In the genomic region with DNA sequence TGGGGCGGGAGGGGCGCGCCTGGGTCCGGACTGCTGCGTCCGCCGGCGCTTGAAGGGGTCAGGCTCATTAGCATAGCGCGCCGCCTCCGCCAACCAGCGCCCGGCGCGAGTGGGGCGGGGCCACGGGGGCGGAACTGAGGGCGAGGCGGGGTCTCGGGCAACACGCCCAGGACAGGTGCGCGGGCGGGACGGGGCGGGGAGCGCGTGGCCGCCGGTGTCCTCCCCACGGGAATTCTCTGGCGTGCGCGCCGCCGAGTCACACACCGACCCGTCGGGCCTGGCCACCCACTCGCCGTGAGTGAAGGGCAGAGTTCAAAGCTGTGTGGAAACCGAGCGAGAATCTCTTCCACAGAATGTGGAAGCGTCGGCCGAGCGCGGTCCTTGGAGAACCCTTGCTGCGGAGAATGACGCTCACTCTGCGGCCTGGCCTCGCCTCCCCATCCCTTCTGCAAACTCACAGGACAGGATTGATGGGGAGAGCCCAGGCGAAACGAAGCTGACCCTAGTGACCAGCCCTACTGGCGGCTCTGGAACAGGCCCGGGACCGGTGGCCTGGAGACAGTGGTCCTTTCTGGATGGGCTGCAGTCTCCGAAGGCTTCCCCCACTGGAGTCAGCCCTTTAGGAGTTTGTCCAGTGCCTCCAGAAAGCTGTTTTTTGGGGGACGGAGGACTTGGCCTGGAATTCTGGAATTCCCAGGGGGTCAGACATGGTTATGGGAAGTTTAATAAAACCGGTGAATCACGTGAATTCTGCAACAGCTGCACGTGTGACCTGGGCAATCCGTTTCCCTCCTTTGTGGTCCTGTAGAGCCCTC, we compare ENCODE assay signal across 8 cellular contexts. TPM values are rescaled to one million over a fixed set of nuclear protein-coding genes. Genes with fewer than 3 reads are reported as not detected.
DNase-seq lines count a peak whose midpoint lies in the region; ATAC-seq and TF ChIP-seq lines count a peak whose summit lies in the region.

A gene (minus strand): TSS at position 69 of the 815 bp plus-strand sequence. CDS start 101 bp downstream, outside the sequence.

- no peaks in the 10 kb centered on the region for H3K9me3 Mint-ChIP-seq in activated CD4-positive, alpha-beta T cell treated with anti-CD3 and anti-CD28 coated beads, Interleukin-2, amount 10 ng/mL, durations not matched to agents 7 days and 5 days

- ATAC-seq in GM18511 (IDR thresholded peaks at IDR 0.05; ENCODE audit: unreplicated experiment) (peak; percentile 73), HG03095 (IDR thresholded peaks at IDR 0.05; ENCODE audit: unreplicated experiment) (peak; percentile 61)

- H3K27ac ChIP-seq in dorsolateral prefrontal cortex: peak within 1 kb of the TSS in 28 of 59 donors; percentile 8 to 83 (median 42)

- H3K27ac Mint-ChIP-seq in activated CD4-positive, alpha-beta T cell treated with anti-CD3 and anti-CD28 coated beads, Interleukin-2, amount 10 ng/mL, durations not matched to agents 7 days and 5 days: peak within 1 kb of the TSS; percentile 71

- no peak for TF ChIP-seq CTCF in dorsolateral prefrontal cortex (IDR thresholded peaks at IDR 0.05 in 54 of 56, conservative IDR thresholded peaks at IDR 0.05 in 2 of 56; ENCODE audit: low read depth in 1 of 56, partially characterized antibody in 56 of 56)

- H3K27me3 ChIP-seq in dorsolateral prefrontal cortex: peaks cover 0 to 63% (median 25%) of the 10 kb centered on the region in 45 donors

- peaks cover 16% of the 10 kb centered on the region for H3K36me3 Mint-ChIP-seq in activated CD4-positive, alpha-beta T cell treated with anti-CD3 and anti-CD28 coated beads, Interleukin-2, amount 10 ng/mL, durations not matched to agents 7 days and 5 days (ENCODE audit: low read depth)

- H3K27me3 Mint-ChIP-seq in activated CD4-positive, alpha-beta T cell treated with anti-CD3 and anti-CD28 coated beads, Interleukin-2, amount 10 ng/mL, durations not matched to agents 7 days and 5 days: no peaks in the 10 kb centered on the region

- DNase-seq in 8988T: peak; percentile 99
- DNase-seq in NCI-H345 treated with DMSO at 0.1 percent for 48 hours (lab: John Stamatoyannopoulos, UW; ENCODE audit: unreplicated experiment): peak; percentile 36
- DNase-seq in activated CD4-positive, alpha-beta T cell treated with anti-CD3 and anti-CD28 coated beads, Interleukin-2, amount 10 ng/mL, durations not matched to agents 7 days and 5 days: peak; percentile 89
- peak in 4 of 10 donors; percentile 60 to 77 (median 74) for DNase-seq in dorsolateral prefrontal cortex
- peak; percentile 60 for DNase-seq in medulla oblongata (ENCODE audit: extremely low spot score)
- DNase-seq in stimulated activated CD8-positive, alpha-beta memory T cell treated with anti-CD3 and anti-CD28 coated beads, Interleukin-12 subunit alpha, Interleukin-12 subunit beta, amount 100 ng/mL, for 1 hour (ENCODE audit: low read depth): peak; percentile 69

- POLR2A ChIA-PET in activated CD4-positive, alpha-beta T cell treated with anti-CD3 and anti-CD28 coated beads, Interleukin-2, amount 10 ng/mL, durations not matched to agents 7 days and 5 days (lab: Charles Lee): interaction anchor here (1.5 kb wide), 1 partner anchor 14 kb away, joined by 5 read pairs; no protein-coding TSS in a partner anchor

- peak within 1 kb of the TSS in 58 of 59 donors; percentile 18 to 67 (median 50) for H3K4me3 ChIP-seq in dorsolateral prefrontal cortex

- H3K4me1 Mint-ChIP-seq in activated CD4-positive, alpha-beta T cell treated with anti-CD3 and anti-CD28 coated beads, Interleukin-2, amount 10 ng/mL, durations not matched to agents 7 days and 5 days: peaks cover 73% of the 10 kb centered on the region

- intact Hi-C loops in dorsolateral prefrontal cortex (cut with DNase I): no loop called here

- peak within 1 kb of the TSS; percentile 79 for H3K4me3 Mint-ChIP-seq in activated CD4-positive, alpha-beta T cell treated with anti-CD3 and anti-CD28 coated beads, Interleukin-2, amount 10 ng/mL, durations not matched to agents 7 days and 5 days

- CTCF ChIA-PET in activated CD4-positive, alpha-beta T cell treated with anti-CD3 and anti-CD28 coated beads, Interleukin-2, amount 10 ng/mL, durations not matched to agents 7 days and 5 days (lab: Charles Lee): interaction anchor here (0.6 to 1.3 kb wide), 4 partner anchors 14 to 58 kb away, joined by 3 to 4 read pairs (median 3); no protein-coding TSS in a partner anchor

RNA-seq across cellular contexts. Expression of the gene that starts here (rescaled TPM):
- 10 to 100 TPM; 21.0 to 24.2 TPM for total RNA-seq in activated CD4-positive, alpha-beta T cell treated with anti-CD3 and anti-CD28 coated beads, Interleukin-2, amount 10 ng/mL, durations not matched to agents 7 days and 5 days
- 1 to 10 TPM in 49 of 120 experiments, under 1 TPM in 62, not detected in 9; 0.26 to 2.6 (median 0.90) TPM for total RNA-seq in dorsolateral prefrontal cortex

Comparison
In these comparisons a context has a peak if more than half of its experiments do, and no peak if none do; other contexts are left out.
1. RNA of the gene that starts here (total RNA-seq): 21.0 to 24.2 TPM in activated CD4-positive, alpha-beta T cell treated with anti-CD3 and anti-CD28 coated beads, Interleukin-2, amount 10 ng/mL, durations not matched to agents 7 days and 5 days; 0.26 to 2.6 TPM in dorsolateral prefrontal cortex; every median in the first group is over 4 times any median in the second.